In genomic region chr7:962401-963081, GRCh38 we compare ENCODE assay signal across 1 cellular context.
TF ChIP-seq lines count a peak whose summit lies in the region.

No MANE protein-coding gene starts in this region.

TF ChIP-seq in SK-N-SH, 30 proteins besides CTCF, POLR2A, EP300 and RAD21 (continued from another document):
- TF ChIP-seq ZBTB33 (IDR thresholded peaks at IDR 0.05; ENCODE audit: borderline replicate concordance, low read depth), result no peak
- TF ChIP-seq SIN3A (IDR thresholded peaks at IDR 0.05; ENCODE audit: borderline replicate concordance, low read depth, low read length), result no peak
- TF ChIP-seq FOSL2 (IDR thresholded peaks at IDR 0.05; ENCODE audit: borderline replicate concordance, low read depth), result no peak
- TF ChIP-seq MAX (IDR thresholded peaks at IDR 0.05; ENCODE audit: low read depth), result no peak
- TF ChIP-seq GABPA (IDR thresholded peaks at IDR 0.05; ENCODE audit: low read depth), result no peak
- TF ChIP-seq PBX3 (IDR thresholded peaks at IDR 0.05), result no peak
- no peak for TF ChIP-seq TAF1 (IDR thresholded peaks at IDR 0.05; ENCODE audit: borderline replicate concordance, low read depth, low read length)
- no peak for TF ChIP-seq ELF1 (IDR thresholded peaks at IDR 0.05)
- TF ChIP-seq IRF3 (IDR thresholded peaks at IDR 0.05; ENCODE audit: low read depth, low read length), result no peak
- no peak for TF ChIP-seq TCF12 (IDR thresholded peaks at IDR 0.05)
- no peak for TF ChIP-seq NRF1 (IDR thresholded peaks at IDR 0.05; ENCODE audit: low read depth, low read length)
- no peak for TF ChIP-seq REST (IDR thresholded peaks at IDR 0.05; ENCODE audit: low read depth, low read length)
- TF ChIP-seq GATA2 (CRISPR knock-in tag; IDR thresholded peaks at IDR 0.05), result no peak
- TF ChIP-seq NFIC (IDR thresholded peaks at IDR 0.05; ENCODE audit: borderline replicate concordance), result no peak
